Comparison of ENCODE assay signal across 1 cellular context in the genomic region with DNA sequence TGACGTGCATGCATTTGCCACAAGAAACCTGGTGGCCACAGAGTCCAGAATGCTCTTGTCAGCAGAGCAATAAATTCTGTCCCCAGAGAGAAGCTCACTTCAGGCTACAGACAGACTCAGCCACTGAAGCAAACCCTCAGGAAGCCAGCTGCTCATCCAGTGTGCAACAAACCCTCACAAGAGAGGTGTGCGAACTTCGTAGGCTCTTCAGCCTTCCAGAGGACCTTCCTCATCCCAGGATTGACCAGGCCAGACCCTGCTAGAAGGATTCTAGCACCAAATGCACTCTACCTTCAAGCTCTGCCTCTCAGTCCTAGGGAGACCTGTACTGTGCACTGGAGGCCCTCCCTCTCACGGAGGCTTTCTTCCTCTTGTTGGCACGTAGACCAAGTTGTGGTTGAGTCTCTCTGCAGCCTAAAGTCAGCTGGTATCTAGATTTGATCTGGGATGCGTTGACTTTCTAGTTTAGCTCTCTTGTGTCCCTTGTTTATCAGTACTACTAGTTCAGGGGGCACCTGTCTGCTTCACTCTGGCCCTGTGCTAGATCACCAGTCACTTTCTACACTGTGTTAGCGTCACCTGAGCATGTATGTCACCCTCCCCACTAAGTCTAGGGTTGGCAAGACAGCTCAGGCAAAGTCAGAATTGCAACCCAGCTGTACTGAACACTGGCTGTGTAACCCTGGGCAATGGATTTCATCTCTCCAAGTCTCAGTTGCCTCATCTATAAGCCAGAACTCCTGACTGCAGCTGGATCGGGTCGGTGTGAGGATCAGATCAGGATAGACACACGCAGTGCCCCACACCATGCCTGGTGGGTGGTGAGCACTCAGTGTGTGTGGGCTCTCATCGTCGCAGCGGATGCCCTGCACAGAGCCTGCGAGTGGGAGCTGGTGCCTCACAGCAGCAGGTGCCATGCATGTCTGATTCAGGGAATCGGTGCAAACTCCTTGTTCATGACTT.
TF ChIP-seq lines count a peak whose summit lies in the region.

No MANE protein-coding gene starts in this region.

TF ChIP-seq in K562, 482 proteins besides CTCF, POLR2A, EP300 and RAD21 (continues in another document):
- no peak for TF ChIP-seq ZNF311 (CRISPR knock-in tag; IDR thresholded peaks at IDR 0.05)
- TF ChIP-seq, protein P1, sequence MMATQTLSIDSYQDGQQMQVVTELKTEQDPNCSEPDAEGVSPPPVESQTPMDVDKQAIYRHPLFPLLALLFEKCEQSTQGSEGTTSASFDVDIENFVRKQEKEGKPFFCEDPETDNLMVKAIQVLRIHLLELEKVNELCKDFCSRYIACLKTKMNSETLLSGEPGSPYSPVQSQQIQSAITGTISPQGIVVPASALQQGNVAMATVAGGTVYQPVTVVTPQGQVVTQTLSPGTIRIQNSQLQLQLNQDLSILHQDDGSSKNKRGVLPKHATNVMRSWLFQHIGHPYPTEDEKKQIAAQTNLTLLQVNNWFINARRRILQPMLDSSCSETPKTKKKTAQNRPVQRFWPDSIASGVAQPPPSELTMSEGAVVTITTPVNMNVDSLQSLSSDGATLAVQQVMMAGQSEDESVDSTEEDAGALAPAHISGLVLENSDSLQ (IDR thresholded peaks at IDR 0.05) = 0 out of 2 replicates have a peak, but pooled peaks have one; percentile 23
- TF ChIP-seq MAFF (IDR thresholded peaks at IDR 0.05; ENCODE audit: low read length) = no peak
- no peak for TF ChIP-seq ZBTB40 (IDR thresholded peaks at IDR 0.05)
- TF ChIP-seq ZBTB40 (CRISPR knock-in tag; IDR thresholded peaks at IDR 0.05) = no peak
- TF ChIP-seq CBFA2T2 (conservative IDR thresholded peaks at IDR 0.05) = no peak
- no peak for TF ChIP-seq HDAC3 (IDR thresholded peaks at IDR 0.05; ENCODE audit: borderline replicate concordance, partially characterized antibody)
- TF ChIP-seq ZNF431 (CRISPR knock-in tag; IDR thresholded peaks at IDR 0.05) = no peak
- TF ChIP-seq CC2D1A (IDR thresholded peaks at IDR 0.05) = no peak
- no peak for TF ChIP-seq CBFA2T3 (IDR thresholded peaks at IDR 0.05)
- TF ChIP-seq, protein P2, sequence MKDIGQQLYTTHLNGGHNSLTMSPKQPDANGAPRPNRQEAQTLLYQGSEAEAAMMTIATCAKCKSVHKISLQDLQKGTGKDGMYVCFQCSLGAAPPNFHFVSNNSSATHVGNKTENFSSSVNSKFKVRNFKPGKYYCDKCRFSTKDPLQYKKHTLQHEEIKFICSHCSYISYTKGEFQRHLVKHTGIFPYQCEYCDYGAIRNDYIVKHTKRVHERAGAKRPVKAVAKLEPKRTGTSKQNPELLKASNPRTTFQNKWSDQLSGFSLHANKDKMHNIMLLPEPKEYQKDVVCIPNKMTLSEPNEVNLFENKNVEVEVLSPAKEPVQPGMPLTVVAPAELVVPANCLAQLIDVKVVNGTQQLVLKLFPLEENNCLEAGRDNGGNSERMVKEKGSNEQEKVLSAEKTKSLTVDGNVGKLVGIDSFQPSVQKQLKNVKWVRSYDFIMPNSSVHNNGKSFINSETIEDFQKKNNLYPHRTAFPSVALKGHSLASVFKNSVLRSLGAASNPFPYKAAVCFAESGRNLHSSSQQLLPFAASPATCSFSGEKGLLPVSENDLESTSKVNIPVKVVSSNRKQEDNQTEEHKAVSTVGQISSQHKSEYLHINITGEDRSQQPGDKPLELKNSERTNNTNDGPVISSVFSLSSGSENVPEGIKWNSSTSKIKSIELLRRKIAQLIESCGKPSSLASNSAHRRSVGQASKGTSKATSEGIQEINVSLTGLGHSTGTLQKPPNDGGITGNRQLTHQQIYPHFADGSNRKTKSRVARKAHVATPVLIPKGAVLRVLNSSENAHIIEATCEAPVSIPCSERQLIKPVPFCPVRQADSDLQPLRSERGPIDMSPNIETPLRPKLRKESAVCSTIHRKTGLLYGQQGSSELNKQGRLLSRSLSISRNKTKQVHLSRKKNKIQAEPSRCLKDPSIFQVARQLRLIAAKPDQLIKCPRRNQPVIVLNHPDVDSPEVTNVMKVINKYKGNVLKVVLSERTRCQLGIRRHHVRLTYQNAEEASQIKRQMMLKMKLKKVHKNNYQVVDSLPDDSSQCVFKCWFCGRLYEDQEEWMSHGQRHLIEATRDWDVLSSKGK (CRISPR knock-in tag; IDR thresholded peaks at IDR 0.05) = no peak
- TF ChIP-seq HNRNPH1 (optimal IDR thresholded peaks at IDR 0.05; ENCODE audit: low read depth, low read length) = no peak
- TF ChIP-seq NR2F6 (CRISPR knock-in tag; IDR thresholded peaks at IDR 0.05) = no peak
- no peak for TF ChIP-seq ZNF175 (CRISPR knock-in tag; IDR thresholded peaks at IDR 0.05; ENCODE audit: low read depth)
- TF ChIP-seq PBX2 (CRISPR knock-in tag; IDR thresholded peaks at IDR 0.05; ENCODE audit: low read depth) = no peak
- TF ChIP-seq PBX2 (tag; conservative IDR thresholded peaks at IDR 0.05; ENCODE audit: low read depth) = peak; percentile 82
- no peak for TF ChIP-seq ATF3 (IDR thresholded peaks at IDR 0.05)
- no peak for TF ChIP-seq ATF3 (CRISPR knock-in tag; conservative IDR thresholded peaks at IDR 0.05)
- TF ChIP-seq RBFOX2 (IDR thresholded peaks at IDR 0.05; ENCODE audit: low read depth, low read length) = no peak
- TF ChIP-seq TAF7 (tag; IDR thresholded peaks at IDR 0.05) = no peak
- no peak for TF ChIP-seq ETV5 (CRISPR knock-in tag; IDR thresholded peaks at IDR 0.05; ENCODE audit: low read depth)
- no peak for TF ChIP-seq FOXJ2 (tag; IDR thresholded peaks at IDR 0.05)
- TF ChIP-seq PHTF2 (CRISPR knock-in tag; IDR thresholded peaks at IDR 0.05) = no peak
- no peak for TF ChIP-seq ARID2 (IDR thresholded peaks at IDR 0.05)
- no peak for TF ChIP-seq DACH1 (IDR thresholded peaks at IDR 0.05; ENCODE audit: partially characterized antibody)
- no peak for TF ChIP-seq PATZ1 (CRISPR knock-in tag; IDR thresholded peaks at IDR 0.05; ENCODE audit: borderline replicate concordance)
- no peak for TF ChIP-seq MITF (IDR thresholded peaks at IDR 0.05)
- no peak for TF ChIP-seq SAP30 (IDR thresholded peaks at IDR 0.05; ENCODE audit: borderline replicate concordance, insufficient read depth, low read depth, low read length, poor library complexity, severe bottlenecking)
- no peak for TF ChIP-seq ZNF146 (CRISPR knock-in tag; IDR thresholded peaks at IDR 0.05; ENCODE audit: unreplicated experiment)
- TF ChIP-seq MEIS2 (IDR thresholded peaks at IDR 0.05; ENCODE audit: partially characterized antibody) = peak; percentile 89
- TF ChIP-seq FIP1L1 (IDR thresholded peaks at IDR 0.05; ENCODE audit: low read depth, low read length, poor library complexity, severe bottlenecking) = no peak
- no peak for TF ChIP-seq HOXB6 (CRISPR knock-in tag; IDR thresholded peaks at IDR 0.05; ENCODE audit: borderline replicate concordance)
- TF ChIP-seq ZNF23 (CRISPR knock-in tag; IDR thresholded peaks at IDR 0.05) = no peak
- TF ChIP-seq ZFX (CRISPR knock-in tag; IDR thresholded peaks at IDR 0.05) = no peak
